ENCODE assay signal across 19 cellular contexts in genomic region chr22:48332438-48333322, GRCh38.
"Had no signal": no experiment of that assay in that cellular context is flagged by ENCODE, and none has a peak within 500 bp of the region (broad histone marks: within the 10 kb centered on the region; RNA-seq: fewer than 3 reads in every experiment).

No MANE protein-coding gene starts in this region.

- DNase-seq: activated CD4-positive, alpha-beta T cell treated with anti-CD3 and anti-CD28 coated beads, Interleukin-2, amount 10 ng/mL, durations not matched to agents 24 days and 14 days; activated CD8-positive, alpha-beta T cell treated with anti-CD3 and anti-CD28 coated beads, Interleukin-2, amount 10 ng/mL, durations not matched to agents 7 days and 5 days; activated T-cell treated with anti-CD3 and anti-CD28 coated beads, Interleukin-2, amount 50 U/mL, for 4 hours; amniotic stem cell; foreskin melanocyte; glutamatergic neuron; hippocampal formation; islet precursor cell; midbrain; ovary; stimulated activated CD4-positive, alpha-beta T cell treated with anti-CD3 and anti-CD28 coated beads, Interleukin-4, amount 100 ng/mL, for 1 hour; stomach; T-helper 1 cell; T-helper 9 cell; upper lobe of left lung had no signal

- ATAC-seq: activated CD8-positive, alpha-beta T cell treated with anti-CD3 and anti-CD28 coated beads, Interleukin-2, amount 10 ng/mL, durations not matched to agents 7 days and 5 days; activated naive CD4-positive, alpha-beta T cell treated with anti-CD3 and anti-CD28 coated beads, Interleukin-2, amount 50 U/mL, for 72 hours; activated T-cell treated with anti-CD3 and anti-CD28 coated beads, Interleukin-2, amount 50 U/mL, for 4 hours; sciatic nerve had no signal

- H3K27ac ChIP-seq: cardiac muscle cell, ovary, stomach, upper lobe of left lung had no signal

- H3K27ac Mint-ChIP-seq: activated CD4-positive, alpha-beta T cell treated with anti-CD3 and anti-CD28 coated beads, Interleukin-2, amount 10 ng/mL, durations not matched to agents 24 days and 14 days; activated CD8-positive, alpha-beta T cell treated with anti-CD3 and anti-CD28 coated beads, Interleukin-2, amount 10 ng/mL, durations not matched to agents 7 days and 5 days; activated naive CD4-positive, alpha-beta T cell treated with anti-CD3 and anti-CD28 coated beads, Interleukin-2, amount 50 U/mL, for 72 hours had no signal

- H3K4me3 Mint-ChIP-seq: activated CD4-positive, alpha-beta T cell treated with anti-CD3 and anti-CD28 coated beads, Interleukin-2, amount 10 ng/mL, durations not matched to agents 24 days and 14 days; activated CD8-positive, alpha-beta T cell treated with anti-CD3 and anti-CD28 coated beads, Interleukin-2, amount 10 ng/mL, durations not matched to agents 7 days and 5 days; activated T-cell treated with anti-CD3 and anti-CD28 coated beads, Interleukin-2, amount 50 U/mL, for 4 hours had no signal

- H3K4me3 ChIP-seq: cardiac muscle cell, ovary, smooth muscle cell, stomach, upper lobe of left lung had no signal

- H3K4me1 Mint-ChIP-seq: activated CD4-positive, alpha-beta T cell treated with anti-CD3 and anti-CD28 coated beads, Interleukin-2, amount 10 ng/mL, durations not matched to agents 24 days and 14 days had no signal

- H3K4me1 ChIP-seq: stomach, upper lobe of left lung had no signal

- H3K36me3 ChIP-seq: cardiac muscle cell, ovary, stomach, upper lobe of left lung had no signal

- H3K27me3 Mint-ChIP-seq: activated CD4-positive, alpha-beta T cell treated with anti-CD3 and anti-CD28 coated beads, Interleukin-2, amount 10 ng/mL, durations not matched to agents 24 days and 14 days had no signal

- H3K9me3 Mint-ChIP-seq: activated T-cell treated with anti-CD3 and anti-CD28 coated beads, Interleukin-2, amount 50 U/mL, for 4 hours had no signal

- H3K27me3 ChIP-seq: cardiac muscle cell, ovary, upper lobe of left lung had no signal
